Comparison of ENCODE assay signal across 25 cellular contexts in genomic region chr1:60111118-60111517, GRCh38.
"Had no signal": no experiment of that assay in that cellular context is flagged by ENCODE, and none has a peak within 500 bp of the region (broad histone marks: within the 10 kb centered on the region; RNA-seq: fewer than 3 reads in every experiment).

No MANE protein-coding gene starts in this region.

- H3K27me3 Mint-ChIP-seq: dendritic cell treated with granulocyte-macrophage colony-stimulating factor and Interleukin-4, amounts not matched to agents 40 ng/mL and 50 ng/mL, for 4 days; effector memory CD8-positive, alpha-beta T cell had no signal

- H3K9me3 Mint-ChIP-seq: dendritic cell treated with granulocyte-macrophage colony-stimulating factor and Interleukin-4, amounts not matched to agents 40 ng/mL and 50 ng/mL, for 4 days; endodermal cell; mesothelial cell of epicardium had no signal

- H3K4me3 ChIP-seq: colonic mucosa, esophagus squamous epithelium, gastrocnemius medialis, heart right ventricle, left lung, lower lobe of right lung, mucosa of descending colon had no signal

- H3K4me3 Mint-ChIP-seq: dendritic cell treated with granulocyte-macrophage colony-stimulating factor and Interleukin-4, amounts not matched to agents 40 ng/mL and 50 ng/mL, for 4 days; effector memory CD8-positive, alpha-beta T cell; endodermal cell; mesothelial cell of epicardium; naive B cell had no signal

- H3K27ac Mint-ChIP-seq: dendritic cell treated with granulocyte-macrophage colony-stimulating factor and Interleukin-4, amounts not matched to agents 40 ng/mL and 50 ng/mL, for 4 days; effector memory CD8-positive, alpha-beta T cell; endodermal cell; mesothelial cell of epicardium; naive B cell had no signal

- DNase-seq: colonic mucosa; cortex of kidney; effector CD8-positive, alpha-beta T cell; effector memory CD8-positive, alpha-beta T cell; endodermal cell; erythroblast; esophagus squamous epithelium; foreskin fibroblast; foreskin melanocyte; gastrocnemius medialis; glutamatergic neuron; head of caudate nucleus; heart right ventricle; hippocampal formation; left cardiac atrium; left lung; left ventricle myocardium superior; lower lobe of right lung; mesenchymal stem cell; mucosa of descending colon; naive B cell had no signal

- H3K27me3 ChIP-seq: colonic mucosa, esophagus squamous epithelium, gastrocnemius medialis, heart right ventricle, left lung had no signal

- H3K4me1 ChIP-seq: colonic mucosa, esophagus squamous epithelium, gastrocnemius medialis, heart right ventricle, left lung, lower lobe of right lung had no signal

- H3K9me3 ChIP-seq: colonic mucosa, esophagus squamous epithelium, gastrocnemius medialis, left lung, lower lobe of right lung, mucosa of descending colon had no signal

- H3K4me1 Mint-ChIP-seq: naive B cell had no signal

- H3K27ac ChIP-seq: colonic mucosa, epithelial cell of prostate, esophagus squamous epithelium, gastrocnemius medialis, heart right ventricle, left lung, lower lobe of right lung had no signal

- ATAC-seq: effector memory CD8-positive, alpha-beta T cell; esophagus mucosa; gastrocnemius medialis; heart right ventricle; left cardiac atrium; left lung; left ventricle myocardium superior; lower lobe of right lung; mucosa of descending colon had no signal

- H3K36me3 Mint-ChIP-seq: mesothelial cell of epicardium, naive B cell had no signal

- H3K36me3 ChIP-seq: colonic mucosa, esophagus squamous epithelium, gastrocnemius medialis, heart right ventricle, left lung, lower lobe of right lung had no signal
